Comparison of ENCODE assay signal across 8 cellular contexts in genomic region chr3:31610700-31611275, GRCh38.
DNase-seq lines count a peak whose midpoint lies in the region; ATAC-seq, FAIRE-seq and TF ChIP-seq lines count a peak whose summit lies in the region.

No MANE protein-coding gene starts in this region.

- intact Hi-C loops in Right ventricle myocardium superior (cut with DNase I) = no loop called here
- intact Hi-C loops in Right ventricle myocardium inferior (cut with DNase I) = loop anchor here (5.0 kb wide), 2 partner anchors 78 to 157 kb away; partner anchors contain the start of gene STT3B
- intact Hi-C loops in left ventricle myocardium inferior (cut with micrococcal nuclease) = loop anchor here (10.0 kb wide), 1 partner anchor 144 kb away; no protein-coding TSS in a partner anchor

- ATAC-seq in Right ventricle myocardium superior (ENCODE audit: poor library complexity) (peak; percentile 45), Right ventricle myocardium inferior (no peak)

- WGBS in tibial nerve, 2 donors = 93 to 96% methylated on average over 1 of the region's 1 CpG

- DNase-seq in Right ventricle myocardium superior (no peak), Right ventricle myocardium inferior (ENCODE audit: missing footprints) (no peak), left ventricle myocardium inferior (no peak), tibial nerve (ENCODE audit: low spot score in 2 of 2) (peak in 1 of 2 donors; percentile 44), retina (no peak), T-helper 2 cell (no peak)
- no peak for DNase-seq in activated naive CD4-positive, alpha-beta T cell treated with Interleukin-2 at 50 U/mL for 16 hours

- peaks cover 11% of the 10 kb centered on the region for H3K36me3 ChIP-seq in left ventricle myocardium inferior
- peaks cover 0 to 22% (median 0%) of the 10 kb centered on the region in 3 donors for H3K36me3 ChIP-seq in tibial nerve

- no peak for TF ChIP-seq EP300 in tibial nerve (IDR thresholded peaks at IDR 0.05)

- FAIRE-seq in TTC549 (lab: Jason Lieb, UNC) = peak; percentile 73

- H3K9me3 ChIP-seq in left ventricle myocardium inferior (replicated peaks) (peaks cover 14% of the 10 kb centered on the region), tibial nerve (peaks cover 0 to 14% (median 0%) of the 10 kb centered on the region in 4 donors)

- H3K4me1 ChIP-seq in left ventricle myocardium inferior = peaks cover 22% of the 10 kb centered on the region
- H3K4me1 ChIP-seq in tibial nerve = no peaks in the 10 kb centered on the region

- no peak overlapping the region for H3K27ac ChIP-seq in left ventricle myocardium inferior (replicated peaks)
- H3K27ac ChIP-seq in tibial nerve = no peak overlapping the region

- H3K4me3 ChIP-seq in left ventricle myocardium inferior (no peak overlapping the region), tibial nerve (no peak overlapping the region)

- no peaks in the 10 kb centered on the region for H3K27me3 ChIP-seq in left ventricle myocardium inferior (ENCODE audit: low read depth)
- H3K27me3 ChIP-seq in tibial nerve = no peaks in the 10 kb centered on the region

- TF ChIP-seq CTCF in left ventricle myocardium inferior (IDR thresholded peaks at IDR 0.05; ENCODE audit: borderline replicate concordance) (peak; percentile 66), tibial nerve (IDR thresholded peaks at IDR 0.05) (peak in 4 of 5 experiments; percentile 35 to 50 (median 42))

- no peak for TF ChIP-seq POLR2A in tibial nerve (IDR thresholded peaks at IDR 0.05)
